15 cellular contexts compared by ENCODE assay signal in the genomic region with DNA sequence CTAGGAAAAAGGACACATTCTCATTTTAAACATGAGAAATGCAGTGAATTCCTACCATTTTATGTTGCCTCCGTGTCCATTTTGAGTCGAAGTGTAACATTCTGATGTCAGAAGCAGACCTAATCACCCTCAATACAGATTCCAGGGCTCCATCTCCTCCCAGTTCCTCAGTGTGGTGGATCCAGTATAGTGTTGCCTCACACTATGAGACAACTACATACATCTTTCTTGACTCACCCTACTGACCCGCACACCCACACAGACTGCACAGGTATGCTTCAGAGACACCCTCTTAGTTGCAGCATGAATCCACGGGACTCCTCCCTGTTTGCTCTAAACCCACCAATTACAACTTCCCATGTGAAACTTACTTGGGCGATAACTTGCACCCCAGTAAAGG.
"Had no signal": no experiment of that assay in that cellular context is flagged by ENCODE, and none has a peak within 500 bp of the region (broad histone marks: within the 10 kb centered on the region; RNA-seq: fewer than 3 reads in every experiment).

No MANE protein-coding gene starts in this region.

- DNase-seq: activated CD4-positive, alpha-beta T cell treated with anti-CD3 and anti-CD28 coated beads for 4 hours; activated CD8-positive, alpha-beta memory T cell treated with anti-CD3 and anti-CD28 coated beads, Interleukin-2, amount 50 U/mL, for 48 hours; activated CD8-positive, alpha-beta T cell treated with anti-CD3 and anti-CD28 coated beads, Interleukin-2, amount 10 ng/mL, durations not matched to agents 7 days and 5 days; activated gamma-delta T cell; activated naive CD8-positive, alpha-beta T cell treated with anti-CD3 and anti-CD28 coated beads for 36 hours; activated T-cell treated with anti-CD3 and anti-CD28 coated beads, Interleukin-2, amount 50 U/mL, for 72 hours; effector CD8-positive, alpha-beta T cell; gastrocnemius medialis; heart left ventricle; left lung; naive B cell; T-helper 2 cell had no signal

- H3K27me3 ChIP-seq: gastrocnemius medialis, heart left ventricle, left lung had no signal

- H3K4me1 Mint-ChIP-seq: activated naive CD8-positive, alpha-beta T cell treated with anti-CD3 and anti-CD28 coated beads for 36 hours; naive B cell; stimulated activated memory B cell treated with anti-CD40 and anti-IgM and Interleukin-4, amounts not matched to agents 10 μg/mL and 1 μg/mL and 100 μg/mL, for 72 hours had no signal

- H3K27ac ChIP-seq: gastrocnemius medialis, heart left ventricle, left lung, parathyroid adenoma had no signal

- H3K4me1 ChIP-seq: gastrocnemius medialis, heart left ventricle, left lung, parathyroid adenoma had no signal

- H3K36me3 Mint-ChIP-seq: activated naive CD8-positive, alpha-beta T cell treated with anti-CD3 and anti-CD28 coated beads for 36 hours; brain; naive B cell; stimulated activated memory B cell treated with anti-CD40 and anti-IgM and Interleukin-4, amounts not matched to agents 10 μg/mL and 1 μg/mL and 100 μg/mL, for 72 hours had no signal

- H3K4me3 Mint-ChIP-seq: activated CD8-positive, alpha-beta T cell treated with anti-CD3 and anti-CD28 coated beads, Interleukin-2, amount 10 ng/mL, durations not matched to agents 7 days and 5 days; activated naive CD8-positive, alpha-beta T cell treated with anti-CD3 and anti-CD28 coated beads for 36 hours; activated T-cell treated with anti-CD3 and anti-CD28 coated beads, Interleukin-2, amount 50 U/mL, for 72 hours; brain; naive B cell; stimulated activated memory B cell treated with anti-CD40 and anti-IgM and Interleukin-4, amounts not matched to agents 10 μg/mL and 1 μg/mL and 100 μg/mL, for 72 hours had no signal

- H3K27ac Mint-ChIP-seq: activated CD8-positive, alpha-beta T cell treated with anti-CD3 and anti-CD28 coated beads, Interleukin-2, amount 10 ng/mL, durations not matched to agents 7 days and 5 days; activated naive CD8-positive, alpha-beta T cell treated with anti-CD3 and anti-CD28 coated beads for 36 hours; activated T-cell treated with anti-CD3 and anti-CD28 coated beads, Interleukin-2, amount 50 U/mL, for 72 hours; brain; naive B cell; stimulated activated memory B cell treated with anti-CD40 and anti-IgM and Interleukin-4, amounts not matched to agents 10 μg/mL and 1 μg/mL and 100 μg/mL, for 72 hours had no signal

- H3K27me3 Mint-ChIP-seq: activated naive CD8-positive, alpha-beta T cell treated with anti-CD3 and anti-CD28 coated beads for 36 hours; brain; stimulated activated memory B cell treated with anti-CD40 and anti-IgM and Interleukin-4, amounts not matched to agents 10 μg/mL and 1 μg/mL and 100 μg/mL, for 72 hours had no signal

- H3K9me3 Mint-ChIP-seq: activated naive CD8-positive, alpha-beta T cell treated with anti-CD3 and anti-CD28 coated beads for 36 hours; brain had no signal

- H3K4me3 ChIP-seq: gastrocnemius medialis, heart left ventricle, left lung had no signal

- H3K9me3 ChIP-seq: gastrocnemius medialis, heart left ventricle, left lung had no signal

- ATAC-seq: activated CD8-positive, alpha-beta T cell treated with anti-CD3 and anti-CD28 coated beads, Interleukin-2, amount 10 ng/mL, durations not matched to agents 7 days and 5 days; activated T-cell treated with anti-CD3 and anti-CD28 coated beads, Interleukin-2, amount 50 U/mL, for 72 hours; gastrocnemius medialis; heart left ventricle; left lung; stimulated activated memory B cell treated with anti-CD40 and anti-IgM and Interleukin-4, amounts not matched to agents 10 μg/mL and 1 μg/mL and 100 μg/mL, for 72 hours had no signal

- H3K36me3 ChIP-seq: gastrocnemius medialis, heart left ventricle, left lung had no signal
